In genomic region chr3:172103724-172104123, GRCh38 we compare ENCODE assay signal across 10 cellular contexts.
DNase-seq lines count a peak whose midpoint lies in the region; ATAC-seq and TF ChIP-seq lines count a peak whose summit lies in the region.
"Had no signal": no experiment of that assay in that cellular context is flagged by ENCODE, and none has a peak within 500 bp of the region (broad histone marks: within the 10 kb centered on the region; RNA-seq: fewer than 3 reads in every experiment).

No MANE protein-coding gene starts in this region.

- H3K9ac ChIP-seq in endodermal cell (ENCODE audit: extremely low read depth, low read length, poor library complexity, severe bottlenecking), result no peak overlapping the region

- H3K27ac ChIP-seq in endodermal cell (ENCODE audit: low read depth, low read length), result no peak overlapping the region

- ATAC-seq in HG03521 (IDR thresholded peaks at IDR 0.05; ENCODE audit: unreplicated experiment) (no peak), GM21447 (IDR thresholded peaks at IDR 0.05; ENCODE audit: unreplicated experiment) (no peak), GM21381 (IDR thresholded peaks at IDR 0.05; ENCODE audit: unreplicated experiment) (no peak)
- ATAC-seq: activated naive CD4-positive, alpha-beta T cell treated with anti-CD3 and anti-CD28 coated beads, Interleukin-2, amount 50 U/mL, for 72 hours had no signal

- H3K9me3 ChIP-seq in endodermal cell (ENCODE audit: control insufficient read depth, low read length), result no peaks in the 10 kb centered on the region

- H3K27ac Mint-ChIP-seq in endodermal cell (peak overlapping the region; percentile 13), nephron (peak overlapping the region; percentile 67 to 92 (median 77))
- no peak overlapping the region for H3K27ac Mint-ChIP-seq in activated naive CD4-positive, alpha-beta T cell treated with anti-CD3 and anti-CD28 coated beads, Interleukin-2, amount 10 ng/mL, durations not matched to agents 7 days and 5 days
- H3K27ac Mint-ChIP-seq: activated naive CD4-positive, alpha-beta T cell treated with anti-CD3 and anti-CD28 coated beads, Interleukin-2, amount 50 U/mL, for 72 hours; IgD-negative memory B cell had no signal

- no peaks in the 10 kb centered on the region for H3K27me3 Mint-ChIP-seq in endodermal cell (ENCODE audit: insufficient read depth)
- no peaks in the 10 kb centered on the region for H3K27me3 Mint-ChIP-seq in nephron (ENCODE audit: low read depth)
- peaks cover 8% of the 10 kb centered on the region for H3K27me3 Mint-ChIP-seq in activated naive CD4-positive, alpha-beta T cell treated with anti-CD3 and anti-CD28 coated beads, Interleukin-2, amount 10 ng/mL, durations not matched to agents 7 days and 5 days

- H3K36me3 ChIP-seq in endodermal cell (ENCODE audit: control insufficient read depth, insufficient read depth, low read length), result peaks cover 22% of the 10 kb centered on the region

- H3K4me3 Mint-ChIP-seq in endodermal cell (no peak overlapping the region), nephron (no peak overlapping the region)
- H3K4me3 Mint-ChIP-seq in activated naive CD4-positive, alpha-beta T cell treated with anti-CD3 and anti-CD28 coated beads, Interleukin-2, amount 10 ng/mL, durations not matched to agents 7 days and 5 days, result no peak overlapping the region

- CTCF ChIA-PET in activated naive CD4-positive, alpha-beta T cell treated with anti-CD3 and anti-CD28 coated beads, Interleukin-2, amount 10 ng/mL, durations not matched to agents 7 days and 5 days (lab: Charles Lee), result no interaction called here

- no peaks in the 10 kb centered on the region for H3K27me3 ChIP-seq in endodermal cell (ENCODE audit: control insufficient read depth, insufficient read depth, low read length, poor library complexity, severe bottlenecking)

- DNase-seq in DMS79 (lab: John Stamatoyannopoulos, UW), result peak; percentile 91
- peak; percentile 9 for DNase-seq in NCI-H2029 (lab: John Stamatoyannopoulos, UW)
- DNase-seq in endodermal cell, result no peak
- DNase-seq in activated naive CD4-positive, alpha-beta T cell treated with anti-CD3 and anti-CD28 coated beads, Interleukin-2, amount 10 ng/mL, durations not matched to agents 7 days and 5 days, result no peak

- H3K9me3 Mint-ChIP-seq in endodermal cell (no peaks in the 10 kb centered on the region), nephron (no peaks in the 10 kb centered on the region)
- no peaks in the 10 kb centered on the region for H3K9me3 Mint-ChIP-seq in activated naive CD4-positive, alpha-beta T cell treated with anti-CD3 and anti-CD28 coated beads, Interleukin-2, amount 10 ng/mL, durations not matched to agents 7 days and 5 days
- H3K9me3 Mint-ChIP-seq: activated naive CD4-positive, alpha-beta T cell treated with anti-CD3 and anti-CD28 coated beads, Interleukin-2, amount 50 U/mL, for 72 hours; IgD-negative memory B cell had no signal

- H3K36me3 Mint-ChIP-seq in endodermal cell (ENCODE audit: low read depth) (peaks cover 2% of the 10 kb centered on the region), nephron (ENCODE audit: low read depth) (peaks cover 9% of the 10 kb centered on the region)
- peaks cover 11% of the 10 kb centered on the region for H3K36me3 Mint-ChIP-seq in activated naive CD4-positive, alpha-beta T cell treated with anti-CD3 and anti-CD28 coated beads, Interleukin-2, amount 10 ng/mL, durations not matched to agents 7 days and 5 days
- H3K36me3 Mint-ChIP-seq: activated naive CD4-positive, alpha-beta T cell treated with anti-CD3 and anti-CD28 coated beads, Interleukin-2, amount 50 U/mL, for 72 hours had no signal

- H3K4me3 ChIP-seq in endodermal cell (ENCODE audit: low read length), result no peak overlapping the region

- H3K4me1 ChIP-seq in endodermal cell (ENCODE audit: control insufficient read depth, insufficient read depth, low read length), result peaks cover 6% of the 10 kb centered on the region

- 87% methylated on average over 2 of the region's 2 CpGs; no CpG with 5 or more reads in 1 of the 2 experiments for WGBS in endodermal cell (ENCODE audit: insufficient coverage in 1 of 2, insufficient read length in 1 of 2), 2 experiments

- no peak for TF ChIP-seq CTCF in endodermal cell (conservative IDR thresholded peaks at IDR 0.05)
- TF ChIP-seq CTCF in nephron (IDR thresholded peaks at IDR 0.05; ENCODE audit: unreplicated experiment in 3 of 3), result no peak

- peaks cover 50% of the 10 kb centered on the region for H3K4me1 Mint-ChIP-seq in endodermal cell
- H3K4me1 Mint-ChIP-seq in nephron, result peaks cover 91% of the 10 kb centered on the region
- H3K4me1 Mint-ChIP-seq in activated naive CD4-positive, alpha-beta T cell treated with anti-CD3 and anti-CD28 coated beads, Interleukin-2, amount 10 ng/mL, durations not matched to agents 7 days and 5 days, result peaks cover 74% of the 10 kb centered on the region

Comparison
In these comparisons a context has a peak if more than half of its experiments do, and no peak if none do; other contexts are left out.
1. DNase-seq: peak in DMS79 (single experiment) and NCI-H2029 (single experiment); none in endodermal cell (single experiment) and activated naive CD4-positive, alpha-beta T cell treated with anti-CD3 and anti-CD28 coated beads, Interleukin-2, amount 10 ng/mL, durations not matched to agents 7 days and 5 days (single experiment).